In the genomic region with DNA sequence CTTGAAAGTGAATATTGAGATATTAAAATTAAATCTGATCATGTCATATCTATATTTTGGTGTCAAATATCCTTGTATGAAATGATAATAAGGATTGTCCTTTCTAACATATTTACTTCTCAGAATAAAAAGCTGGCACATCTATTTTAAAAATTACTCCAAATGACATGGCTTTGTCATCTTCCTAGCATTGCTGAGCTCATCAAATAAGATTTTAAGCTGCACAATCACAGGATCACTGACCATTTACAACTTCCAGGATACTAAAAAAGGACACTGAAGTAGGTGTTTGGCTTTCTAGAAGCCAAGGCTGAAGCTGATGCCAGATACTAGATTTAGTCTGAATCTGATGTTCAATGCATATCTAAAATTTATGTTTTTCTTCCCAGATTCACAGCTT, we compare ENCODE assay signal across 11 cellular contexts.
"Had no signal": no experiment of that assay in that cellular context is flagged by ENCODE, and none has a peak within 500 bp of the region (broad histone marks: within the 10 kb centered on the region; RNA-seq: fewer than 3 reads in every experiment).

No MANE protein-coding gene starts in this region.

- DNase-seq: GM23248, GOT3, H7, H9, HCEC 1CT, HFFc6 had no signal

- H3K9ac ChIP-seq: GM23248 had no signal

- H3K27ac ChIP-seq: GM23248 had no signal

- H3K4me3 ChIP-seq: GM23248, GM23338, HAP-1 had no signal

- ATAC-seq: GM23338, HCT116 had no signal

- H2AFZ ChIP-seq: GM23248, GM23338 had no signal

- H3K36me3 ChIP-seq: HAP-1 had no signal

- FAIRE-seq: H1, H54 had no signal

- H3K4me1 ChIP-seq: HAP-1 had no signal

- H3K4me2 ChIP-seq: GM23338 had no signal

- H3K9me3 ChIP-seq: HAP-1 had no signal
